14 cellular contexts compared by ENCODE assay signal in genomic region chr2:46818141-46818552, GRCh38.
DNase-seq lines count a peak whose midpoint lies in the region; TF ChIP-seq lines count a peak whose summit lies in the region.
"Had no signal": no experiment of that assay in that cellular context is flagged by ENCODE, and none has a peak within 500 bp of the region (broad histone marks: within the 10 kb centered on the region; RNA-seq: fewer than 3 reads in every experiment).

No MANE protein-coding gene starts in this region.

- H3K4me3 ChIP-seq in AG10803 (ENCODE audit: low read length) (no peak overlapping the region), dorsolateral prefrontal cortex (no peak overlapping the region), sigmoid colon (no peak overlapping the region)

- H3K9me3 ChIP-seq in sigmoid colon, result no peaks in the 10 kb centered on the region

- TF ChIP-seq CTCF in AG10803 (conservative IDR thresholded peaks at IDR 0.05; ENCODE audit: low read length) (no peak), dorsolateral prefrontal cortex (IDR thresholded peaks at IDR 0.05 in 54 of 56, conservative IDR thresholded peaks at IDR 0.05 in 2 of 56; ENCODE audit: low read depth in 1 of 56, partially characterized antibody in 56 of 56) (no peak), sigmoid colon (IDR thresholded peaks at IDR 0.05) (no peak)

- WGBS in sigmoid colon, 2 donors, result 80 to 84% methylated on average over 6 of the region's 6 CpGs

- H3K27ac ChIP-seq in dorsolateral prefrontal cortex (peak overlapping the region in 41 of 59 donors; percentile 8 to 85 (median 53)), layer of hippocampus (ENCODE audit: low read depth, low read length) (peak overlapping the region; percentile 57), sigmoid colon (peak overlapping the region; percentile 73 to 82 (median 78))
- H3K27ac ChIP-seq: parathyroid adenoma had no signal

- peak; percentile 47 to 94 (median 83) for TF ChIP-seq EP300 in sigmoid colon (IDR thresholded peaks at IDR 0.05)

- DNase-seq in AG10803 (ENCODE audit: low read depth) (peak; percentile 38), dorsolateral prefrontal cortex (peak in 2 of 10 donors; percentile 54 to 86), sigmoid colon (peak; percentile 93), RPMI8226 (no peak), GDM1 (lab: John Stamatoyannopoulos, UW) (no peak), SKM-1 (lab: John Stamatoyannopoulos, UW; ENCODE audit: unreplicated experiment) (no peak)
- DNase-seq in activated CD4-positive, alpha-beta T cell treated with anti-CD3 and anti-CD28 coated beads for 1 hour, result no peak
- DNase-seq: activated CD8-positive, alpha-beta memory T cell treated with anti-CD3 and anti-CD28 coated beads, Interleukin-2, amount 50 U/mL, for 48 hours; activated naive CD4-positive, alpha-beta T cell treated with anti-CD3 and anti-CD28 coated beads, Interleukin-2, amount 10 ng/mL, durations not matched to agents 7 days and 5 days; CD8-positive, alpha-beta T cell; NCI-H2029 treated with DMSO at 0.1 percent for 48 hours; NCI-H82 had no signal

- TF ChIP-seq POLR2A in sigmoid colon (IDR thresholded peaks at IDR 0.05), result no peak

- intact Hi-C loops in dorsolateral prefrontal cortex (cut with DNase I) (no loop called here), sigmoid colon (cut with DNase I) (loop anchor here (5.0 kb wide), 2 partner anchors 36 to 59 kb away; no protein-coding TSS in a partner anchor)

- H3K36me3 ChIP-seq in sigmoid colon, result no peaks in the 10 kb centered on the region

- H3K4me1 ChIP-seq in sigmoid colon, result peaks cover 0 to 54% (median 48%) of the 10 kb centered on the region in 4 donors
- H3K4me1 ChIP-seq: parathyroid adenoma had no signal

- no peaks in the 10 kb centered on the region for H3K27me3 ChIP-seq in dorsolateral prefrontal cortex
- H3K27me3 ChIP-seq in layer of hippocampus (ENCODE audit: control insufficient read depth, insufficient read depth, low read length), result no peaks in the 10 kb centered on the region
- H3K27me3 ChIP-seq in sigmoid colon, result no peaks in the 10 kb centered on the region

Comparison
In these comparisons a context has a peak if more than half of its experiments do, and no peak if none do; other contexts are left out.
1. DNase-seq: peak in AG10803 (single experiment) and sigmoid colon (single experiment); none in activated CD4-positive, alpha-beta T cell treated with anti-CD3 and anti-CD28 coated beads for 1 hour (single experiment), RPMI8226 (single experiment), GDM1 (single experiment) and SKM-1 (single experiment).
2. Peak in every context shown above with its lines, with median percentiles within 50 percentile points of each other: H3K27ac ChIP-seq.